In genomic region chr7:1555046-1555812, GRCh38 we compare ENCODE assay signal across 9 cellular contexts. TPM values are rescaled to one million over a fixed set of nuclear protein-coding genes. Genes with fewer than 3 reads are reported as not detected.
A peak's percentile ranks its signal among the peaks of the same experiment; 100 is the strongest.
DNase-seq lines count a peak whose midpoint lies in the region; ATAC-seq and TF ChIP-seq lines count a peak whose summit lies in the region.
"Had no signal": no experiment of that assay in that cellular context is flagged by ENCODE, and none has a peak within 500 bp of the region (broad histone marks: within the 10 kb centered on the region; RNA-seq: fewer than 3 reads in every experiment).

No MANE protein-coding gene starts in this region.

- H3K36me3 ChIP-seq in mammary epithelial cell (ENCODE audit: insufficient read depth, low read length) (no peaks in the 10 kb centered on the region), mucosa of rectum (ENCODE audit: control insufficient read depth in 2 of 2, insufficient read depth in 2 of 2, low read length in 2 of 2) (peaks cover 0 to 6% of the 10 kb centered on the region in 2 donors), neural progenitor cell (no peaks in the 10 kb centered on the region)
- H3K36me3 ChIP-seq: ascending aorta had no signal

- DNase-seq in COR-L47 (lab: John Stamatoyannopoulos, UW) (peak; percentile 90), NB4 (ENCODE audit: low read depth) (peak; percentile 78), mammary epithelial cell (peak; percentile 85), neural progenitor cell (ENCODE audit: low spot score) (no peak)
- DNase-seq in activated naive CD8-positive, alpha-beta T cell treated with anti-CD3 and anti-CD28 coated beads, Interleukin-2, amount 50 U/mL, for 24 hours = no peak
- DNase-seq in activated CD8-positive, alpha-beta T cell treated with anti-CD3 and anti-CD28 coated beads for 36 hours = no peak
- DNase-seq in activated CD4-positive, alpha-beta T cell treated with anti-CD3 and anti-CD28 coated beads for 1 hour = no peak

- H4K20me1 ChIP-seq in mammary epithelial cell (ENCODE audit: insufficient read depth, low read length) = no peaks in the 10 kb centered on the region
- H4K20me1 ChIP-seq in neural progenitor cell (ENCODE audit: low read depth) = no peaks in the 10 kb centered on the region

- POLR2A ChIA-PET in activated CD8-positive, alpha-beta T cell treated with anti-CD3 and anti-CD28 coated beads for 36 hours (lab: Charles Lee) = interaction anchor here (0.7 kb wide), 1 partner anchor 800 kb away, joined by 3 read pairs; no protein-coding TSS in a partner anchor

- in situ Hi-C loops in mammary epithelial cell (cut with MboI; ENCODE audit: low sequenced_read_pairs in 2 of 2) = loop anchor here in 1 of 2 donors (25.0 kb wide), 1 partner anchor 807 kb away; the partner anchor contains the start of gene EIF3B

- peaks cover 3% of the 10 kb centered on the region for H3K4me1 Mint-ChIP-seq in neural progenitor cell
- no peaks in the 10 kb centered on the region for H3K4me1 Mint-ChIP-seq in activated naive CD8-positive, alpha-beta T cell treated with anti-CD3 and anti-CD28 coated beads, Interleukin-2, amount 50 U/mL, for 24 hours
- no peaks in the 10 kb centered on the region for H3K4me1 Mint-ChIP-seq in activated CD8-positive, alpha-beta T cell treated with anti-CD3 and anti-CD28 coated beads for 36 hours (ENCODE audit: low read depth)

- H3K9ac ChIP-seq in mammary epithelial cell (ENCODE audit: insufficient read depth, low read length) (peak overlapping the region; percentile 9), mucosa of rectum (ENCODE audit: low read depth in 1 of 2, low read length in 2 of 2) (peak overlapping the region; percentile 74 to 93), neural progenitor cell (no peak overlapping the region)

- WGBS in mammary epithelial cell (ENCODE audit: low coverage, missing lambda C conversion rate) = 24% methylated on average over 23 of the region's 35 CpGs

- H3K9me3 ChIP-seq in mammary epithelial cell (replicated peaks; ENCODE audit: insufficient read depth, low read length) (no peaks in the 10 kb centered on the region), mucosa of rectum (ENCODE audit: control insufficient read depth in 2 of 2, low read length in 2 of 2) (no peaks in the 10 kb centered on the region), neural progenitor cell (ENCODE audit: low read depth) (no peaks in the 10 kb centered on the region)
- H3K9me3 ChIP-seq: ascending aorta had no signal

- no peaks in the 10 kb centered on the region for H3K27me3 ChIP-seq in mammary epithelial cell (ENCODE audit: insufficient read depth, low read length)
- H3K27me3 ChIP-seq in mucosa of rectum (ENCODE audit: control insufficient read depth in 2 of 2, insufficient read depth in 2 of 2, low read length in 2 of 2) = no peaks in the 10 kb centered on the region
- no peaks in the 10 kb centered on the region for H3K27me3 ChIP-seq in neural progenitor cell
- H3K27me3 ChIP-seq: ascending aorta had no signal

- no peak for ATAC-seq in activated naive CD8-positive, alpha-beta T cell treated with anti-CD3 and anti-CD28 coated beads, Interleukin-2, amount 50 U/mL, for 24 hours
- ATAC-seq in activated CD8-positive, alpha-beta T cell treated with anti-CD3 and anti-CD28 coated beads for 36 hours = no peak

- no peak overlapping the region for H3K4me3 Mint-ChIP-seq in neural progenitor cell
- H3K4me3 Mint-ChIP-seq in activated naive CD8-positive, alpha-beta T cell treated with anti-CD3 and anti-CD28 coated beads, Interleukin-2, amount 50 U/mL, for 24 hours = no peak overlapping the region
- H3K4me3 Mint-ChIP-seq in activated CD8-positive, alpha-beta T cell treated with anti-CD3 and anti-CD28 coated beads for 36 hours = no peak overlapping the region

- no peaks in the 10 kb centered on the region for H3F3A ChIP-seq in neural progenitor cell (ENCODE audit: low read depth)

- CTCF ChIA-PET in mammary epithelial cell (lab: Charles Lee; ENCODE audit: low non-redundant PET) = no interaction called here
- CTCF ChIA-PET in activated CD8-positive, alpha-beta T cell treated with anti-CD3 and anti-CD28 coated beads for 36 hours (lab: Charles Lee) = no interaction called here

- H3K4me3 ChIP-seq in NB4 (ENCODE audit: low read depth, low read length) (no peak overlapping the region), mammary epithelial cell (replicated peaks in 1 of 3; ENCODE audit: insufficient read depth in 1 of 3, low read depth in 2 of 3, low read length in 3 of 3) (peak overlapping the region in 2 of 3 experiments; percentile 15 to 17), mucosa of rectum (ENCODE audit: low read length in 2 of 2) (peak overlapping the region; percentile 65 to 68), neural progenitor cell (no peak overlapping the region)
- H3K4me3 ChIP-seq: ascending aorta had no signal

- no peaks in the 10 kb centered on the region for H3K36me3 Mint-ChIP-seq in neural progenitor cell
- no peaks in the 10 kb centered on the region for H3K36me3 Mint-ChIP-seq in activated naive CD8-positive, alpha-beta T cell treated with anti-CD3 and anti-CD28 coated beads, Interleukin-2, amount 50 U/mL, for 24 hours (ENCODE audit: low read depth)
- H3K36me3 Mint-ChIP-seq in activated CD8-positive, alpha-beta T cell treated with anti-CD3 and anti-CD28 coated beads for 36 hours (ENCODE audit: low read depth) = no peaks in the 10 kb centered on the region

- dilution Hi-C loops in mammary epithelial cell (cut with HindIII; ENCODE audit: low sequenced_read_pairs) = no loop called here

- TF ChIP-seq CTCF in NB4 (IDR thresholded peaks at IDR 0.05; ENCODE audit: low read depth, low read length) = no peak
- TF ChIP-seq CTCF in mammary epithelial cell (conservative IDR thresholded peaks at IDR 0.05 in 1 of 2, IDR thresholded peaks at IDR 0.05 in 1 of 2; ENCODE audit: extremely low read depth in 1 of 2, insufficient read depth in 1 of 2, low read depth in 1 of 2, low read length in 2 of 2) = no peak
- no peak for TF ChIP-seq CTCF in neural progenitor cell (IDR thresholded peaks at IDR 0.05)
- no peak for TF ChIP-seq CTCF in activated CD8-positive, alpha-beta T cell treated with anti-CD3 and anti-CD28 coated beads for 36 hours (IDR thresholded peaks at IDR 0.05)

- H3K27ac Mint-ChIP-seq in neural progenitor cell = no peak overlapping the region
- H3K27ac Mint-ChIP-seq in activated naive CD8-positive, alpha-beta T cell treated with anti-CD3 and anti-CD28 coated beads, Interleukin-2, amount 50 U/mL, for 24 hours = no peak overlapping the region
- no peak overlapping the region for H3K27ac Mint-ChIP-seq in activated CD8-positive, alpha-beta T cell treated with anti-CD3 and anti-CD28 coated beads for 36 hours

- H3K4me2 ChIP-seq in mammary epithelial cell (ENCODE audit: insufficient read depth, low read depth, low read length) = peak overlapping the region; percentile 78
- H3K4me2 ChIP-seq in neural progenitor cell = no peak overlapping the region

- H2AFZ ChIP-seq in mammary epithelial cell (ENCODE audit: low read depth, low read length) (peak overlapping the region; percentile 84), neural progenitor cell (replicated peaks) (no peak overlapping the region)

- H3K27ac ChIP-seq in mammary epithelial cell (ENCODE audit: insufficient read depth, low read depth, low read length) = peak overlapping the region; percentile 56
- H3K27ac ChIP-seq in mucosa of rectum (ENCODE audit: low read depth in 2 of 2, low read length in 2 of 2) = peak overlapping the region; percentile 98 to 99
- H3K27ac ChIP-seq in neural progenitor cell = no peak overlapping the region
- H3K27ac ChIP-seq: ascending aorta had no signal

- no peaks in the 10 kb centered on the region for H3K27me3 Mint-ChIP-seq in neural progenitor cell (ENCODE audit: insufficient read depth, low read depth)
- H3K27me3 Mint-ChIP-seq in activated naive CD8-positive, alpha-beta T cell treated with anti-CD3 and anti-CD28 coated beads, Interleukin-2, amount 50 U/mL, for 24 hours = no peaks in the 10 kb centered on the region
- no peaks in the 10 kb centered on the region for H3K27me3 Mint-ChIP-seq in activated CD8-positive, alpha-beta T cell treated with anti-CD3 and anti-CD28 coated beads for 36 hours

- intact Hi-C loops in mammary epithelial cell (cut with micrococcal nuclease) = loop anchor here (2.0 to 5.0 kb wide), 2 partner anchors 20 to 93 kb away; no protein-coding TSS in a partner anchor
- intact Hi-C loops in activated CD8-positive, alpha-beta T cell treated with anti-CD3 and anti-CD28 coated beads for 36 hours (cut with micrococcal nuclease) = no loop called here

- no TSS peak for BruUV-seq in mammary epithelial cell (replicated peaks; lab: Mats Ljungman, UMichigan)

- no peaks in the 10 kb centered on the region for H3K9me3 Mint-ChIP-seq in neural progenitor cell
- no peaks in the 10 kb centered on the region for H3K9me3 Mint-ChIP-seq in activated naive CD8-positive, alpha-beta T cell treated with anti-CD3 and anti-CD28 coated beads, Interleukin-2, amount 50 U/mL, for 24 hours
- H3K9me3 Mint-ChIP-seq in activated CD8-positive, alpha-beta T cell treated with anti-CD3 and anti-CD28 coated beads for 36 hours = no peaks in the 10 kb centered on the region

- no peak for TF ChIP-seq POLR2A in NB4 (IDR thresholded peaks at IDR 0.05; ENCODE audit: extremely low read depth, insufficient read length)

- H3K79me2 ChIP-seq in mammary epithelial cell (ENCODE audit: insufficient read depth, low read length) (no peaks in the 10 kb centered on the region), neural progenitor cell (ENCODE audit: low read depth) (no peaks in the 10 kb centered on the region)

- H3K4me1 ChIP-seq in mammary epithelial cell (ENCODE audit: insufficient read depth, low read length) = peaks cover 37% of the 10 kb centered on the region
- peaks cover 26 to 41% of the 10 kb centered on the region in 2 donors for H3K4me1 ChIP-seq in mucosa of rectum (ENCODE audit: control insufficient read depth in 2 of 2, insufficient read depth in 2 of 2, low read length in 2 of 2)
- H3K4me1 ChIP-seq in neural progenitor cell = peaks cover 5% of the 10 kb centered on the region

RNA-seq across cellular contexts. Expression of gene TMEM184A, which starts 0.8 kb away (rescaled TPM):
- total RNA-seq in mammary epithelial cell (10 to 100 TPM in 1 of 2 donors, 1 to 10 TPM in 1; 9.2 to 15.1 TPM), neural progenitor cell (ENCODE audit: low replicate concordance) (0.17 and 0.22 TPM in 2 replicates)
- polyA plus RNA-seq in mammary epithelial cell = 5.5 TPM
- 8.4 TPM for polyA minus RNA-seq in mammary epithelial cell
- total RNA-seq in activated CD8-positive, alpha-beta T cell treated with anti-CD3 and anti-CD28 coated beads for 36 hours = not detected
- total RNA-seq: ascending aorta had no signal

RNA-seq across cellular contexts. Expression of gene PSMG3, which starts 14.6 kb away (rescaled TPM):
- 10 to 100 TPM; 25.8 to 34.0 TPM for total RNA-seq in mammary epithelial cell
- 70.4 TPM for polyA plus RNA-seq in mammary epithelial cell
- 14.2 TPM for polyA minus RNA-seq in mammary epithelial cell
- 31.1 and 50.3 TPM in 2 replicates for total RNA-seq in neural progenitor cell (ENCODE audit: low replicate concordance)
- total RNA-seq in activated CD8-positive, alpha-beta T cell treated with anti-CD3 and anti-CD28 coated beads for 36 hours = 10 to 100 TPM; 38.9 to 41.5 TPM

RNA-seq across cellular contexts. Expression of gene MAFK, which starts 24.7 kb away (rescaled TPM):
- total RNA-seq in mammary epithelial cell (10 to 100 TPM; 10.5 to 23.4 TPM), neural progenitor cell (ENCODE audit: low replicate concordance) (4.3 and 4.7 TPM in 2 replicates)
- 3.1 TPM for polyA plus RNA-seq in mammary epithelial cell
- 10.2 TPM for polyA minus RNA-seq in mammary epithelial cell
- 10 to 100 TPM; 34.3 to 42.9 TPM for total RNA-seq in activated CD8-positive, alpha-beta T cell treated with anti-CD3 and anti-CD28 coated beads for 36 hours

RNA-seq across cellular contexts. Expression of gene INTS1, which starts 51.0 kb away (rescaled TPM):
- total RNA-seq in mammary epithelial cell = 10 to 100 TPM; 51.3 to 81.1 TPM
- 31.7 TPM for polyA plus RNA-seq in mammary epithelial cell
- 62.4 TPM for polyA minus RNA-seq in mammary epithelial cell
- total RNA-seq in neural progenitor cell (ENCODE audit: low replicate concordance) = 16.5 and 76.7 TPM in 2 replicates
- total RNA-seq in activated CD8-positive, alpha-beta T cell treated with anti-CD3 and anti-CD28 coated beads for 36 hours = 100 to 1,000 TPM; 100 to 103 TPM

Comparison
In these comparisons a context has a peak if more than half of its experiments do, and no peak if none do; other contexts are left out.
1. DNase-seq: peak in COR-L47 (single experiment), NB4 (single experiment) and mammary epithelial cell (single experiment); none in neural progenitor cell (single experiment), activated naive CD8-positive, alpha-beta T cell treated with anti-CD3 and anti-CD28 coated beads, Interleukin-2, amount 50 U/mL, for 24 hours (single experiment), activated CD8-positive, alpha-beta T cell treated with anti-CD3 and anti-CD28 coated beads for 36 hours (single experiment) and activated CD4-positive, alpha-beta T cell treated with anti-CD3 and anti-CD28 coated beads for 1 hour (single experiment).
2. H3K4me3 ChIP-seq: peak in mammary epithelial cell (2 of 3) and mucosa of rectum (2 of 2); none in NB4 (single experiment) and neural progenitor cell (single experiment).